In the genomic region with DNA sequence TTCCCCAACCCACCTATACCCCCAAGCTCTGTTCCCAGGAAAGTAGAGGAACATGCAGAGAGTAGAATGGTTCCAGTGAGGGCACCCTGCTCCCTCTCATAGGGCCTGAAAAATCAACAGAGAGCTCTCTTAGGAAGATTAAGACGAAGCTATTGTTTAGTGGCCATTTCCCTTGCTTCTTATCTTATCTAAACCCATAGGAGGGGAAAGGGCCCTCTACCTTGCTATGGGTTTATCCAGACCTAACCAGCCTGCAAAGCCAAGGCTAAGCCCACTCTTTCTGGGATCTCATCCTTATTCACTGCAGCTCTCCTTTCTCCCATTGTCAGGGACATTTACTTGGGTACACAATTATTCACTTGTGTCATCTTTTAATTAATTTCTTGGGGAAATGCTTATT, we compare ENCODE assay signal across 2 cellular contexts.
TF ChIP-seq lines count a peak whose summit lies in the region.

No MANE protein-coding gene starts in this region.

TF ChIP-seq in GM23338, 12 proteins besides CTCF, POLR2A, EP300 and RAD21:
- no peak for TF ChIP-seq JUNB (IDR thresholded peaks at IDR 0.05; ENCODE audit: unreplicated experiment)
- TF ChIP-seq CREB1 (CRISPR knock-in tag; IDR thresholded peaks at IDR 0.05; ENCODE audit: low read depth): no peak
- no peak for TF ChIP-seq ZNF114 (CRISPR knock-in tag; IDR thresholded peaks at IDR 0.05)

TF ChIP-seq in K562, 482 proteins besides CTCF, POLR2A, EP300 and RAD21:
- no peak for TF ChIP-seq TSC22D4 (tag; IDR thresholded peaks at IDR 0.05)
